1 cellular context compared by ENCODE assay signal in genomic region chr19:35249146-35249847, GRCh38.
TF ChIP-seq lines count a peak whose summit lies in the region.

No MANE protein-coding gene starts in this region.

TF ChIP-seq in SK-N-SH, 30 proteins besides CTCF, POLR2A, EP300 and RAD21:
- TF ChIP-seq USF1 (IDR thresholded peaks at IDR 0.05; ENCODE audit: borderline replicate concordance, low read depth): no peak
- no peak for TF ChIP-seq SIN3A (IDR thresholded peaks at IDR 0.05; ENCODE audit: borderline replicate concordance, low read depth, low read length)
- TF ChIP-seq PBX3 (IDR thresholded peaks at IDR 0.05): no peak
- no peak for TF ChIP-seq FOSL2 (IDR thresholded peaks at IDR 0.05; ENCODE audit: borderline replicate concordance, low read depth)
- TF ChIP-seq ELF1 (IDR thresholded peaks at IDR 0.05): no peak
- no peak for TF ChIP-seq SMC3 (IDR thresholded peaks at IDR 0.05; ENCODE audit: low read depth, low read length)
- TF ChIP-seq MXI1 (IDR thresholded peaks at IDR 0.05; ENCODE audit: low read depth, low read length): no peak
- no peak for TF ChIP-seq TEAD4 (IDR thresholded peaks at IDR 0.05; ENCODE audit: borderline replicate concordance, insufficient read depth)
- no peak for TF ChIP-seq GABPA (IDR thresholded peaks at IDR 0.05; ENCODE audit: low read depth)
- TF ChIP-seq FOXJ3 (CRISPR knock-in tag; IDR thresholded peaks at IDR 0.05): no peak
- no peak for TF ChIP-seq RFX5 (IDR thresholded peaks at IDR 0.05; ENCODE audit: low read length)
- TF ChIP-seq ZBTB33 (IDR thresholded peaks at IDR 0.05; ENCODE audit: borderline replicate concordance, low read depth): no peak
- TF ChIP-seq TCF12 (IDR thresholded peaks at IDR 0.05): no peak
- no peak for TF ChIP-seq POLR2AphosphoS5 (IDR thresholded peaks at IDR 0.05; ENCODE audit: low read depth, low read length)
- no peak for TF ChIP-seq MAX (IDR thresholded peaks at IDR 0.05; ENCODE audit: low read depth)
TF ChIP-seq in SK-N-SH: peak in this region for 0.
